9 cellular contexts compared by ENCODE assay signal in the genomic region with DNA sequence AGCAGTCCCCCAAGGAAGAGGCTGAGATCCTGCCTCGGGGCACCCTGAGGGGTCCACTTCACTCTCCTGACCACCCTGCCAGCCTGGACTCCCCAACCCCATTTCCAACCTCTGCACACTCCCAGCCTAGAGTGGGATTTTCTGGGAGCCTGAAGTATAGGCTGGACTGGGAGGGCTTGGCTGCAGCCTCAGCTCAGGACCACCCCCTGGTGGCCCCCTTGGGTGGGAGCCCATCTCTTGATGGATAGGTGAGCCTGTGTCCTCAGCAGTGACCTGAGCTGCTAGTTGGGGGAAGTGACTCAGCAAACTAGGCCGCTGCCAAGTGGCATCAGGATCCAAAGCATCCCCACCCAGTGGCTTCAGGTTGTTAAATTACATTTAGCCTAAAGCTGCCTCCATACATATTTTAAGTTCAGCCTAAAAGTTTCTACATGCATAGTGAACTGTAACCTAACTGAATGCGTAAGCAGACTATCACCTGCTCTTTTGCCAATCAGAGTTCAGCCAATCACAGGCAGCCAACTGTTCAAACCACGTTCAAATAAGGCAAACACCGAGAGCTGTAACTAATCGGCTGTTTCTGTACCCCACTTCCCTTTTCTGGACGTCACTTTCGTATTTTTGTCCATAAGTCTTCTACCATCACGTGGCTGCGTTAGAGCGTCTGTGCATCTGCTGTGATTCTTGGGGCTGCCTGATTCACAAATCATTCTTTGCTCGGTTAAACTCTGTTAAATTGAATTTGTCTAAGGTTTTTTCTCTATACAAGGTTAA.
A peak's percentile ranks its signal among the peaks of the same experiment; 100 is the strongest.
DNase-seq lines count a peak whose midpoint lies in the region; ATAC-seq and TF ChIP-seq lines count a peak whose summit lies in the region.
"Had no signal": no experiment of that assay in that cellular context is flagged by ENCODE, and none has a peak within 500 bp of the region (broad histone marks: within the 10 kb centered on the region; RNA-seq: fewer than 3 reads in every experiment).

No MANE protein-coding gene starts in this region.

- H3K4me1 ChIP-seq in colonic mucosa (no peaks in the 10 kb centered on the region), upper lobe of right lung (no peaks in the 10 kb centered on the region)

- H3K4me3 ChIP-seq in foreskin fibroblast (ENCODE audit: low read depth in 1 of 2, low read length in 2 of 2) (no peak overlapping the region), colonic mucosa (no peak overlapping the region), upper lobe of right lung (no peak overlapping the region)

- H3K27ac ChIP-seq in colonic mucosa, result no peak overlapping the region
- H3K27ac ChIP-seq in upper lobe of right lung, result no peak overlapping the region
- H3K27ac ChIP-seq: HL-60 had no signal

- ATAC-seq in GM19043 (IDR thresholded peaks at IDR 0.05; ENCODE audit: low read depth, unreplicated experiment) (peak; percentile 31), HG02870 (IDR thresholded peaks at IDR 0.05; ENCODE audit: unreplicated experiment) (no peak), upper lobe of right lung (no peak)

- H3K36me3 ChIP-seq in colonic mucosa (no peaks in the 10 kb centered on the region), upper lobe of right lung (no peaks in the 10 kb centered on the region)

- H3K9me3 ChIP-seq in colonic mucosa, result no peaks in the 10 kb centered on the region
- no peaks in the 10 kb centered on the region for H3K9me3 ChIP-seq in upper lobe of right lung

- no peaks in the 10 kb centered on the region for H3K27me3 ChIP-seq in colonic mucosa
- no peaks in the 10 kb centered on the region for H3K27me3 ChIP-seq in upper lobe of right lung

- intact Hi-C loops in colonic mucosa (cut with DNase I) (no loop called here), upper lobe of right lung (cut with DNase I) (no loop called here)

- DNase-seq in 8988T (peak; percentile 39), NOMO-1 treated with DMSO at 0.1 percent for 48 hours (lab: John Stamatoyannopoulos, UW; ENCODE audit: unreplicated experiment) (peak; percentile 73), foreskin fibroblast (no peak), colonic mucosa (no peak), upper lobe of right lung (no peak), DMS79 (lab: John Stamatoyannopoulos, UW) (no peak)

- no peak overlapping the region for H3K9ac ChIP-seq in colonic mucosa (ENCODE audit: low read depth in 2 of 2, low read length in 2 of 2)

- TF ChIP-seq CTCF in foreskin fibroblast (IDR thresholded peaks at IDR 0.05; ENCODE audit: low read depth, low read length) (peak; percentile 38), colonic mucosa (IDR thresholded peaks at IDR 0.05) (no peak), upper lobe of right lung (IDR thresholded peaks at IDR 0.05) (no peak)

Comparison
In these comparisons a context has a peak if more than half of its experiments do, and no peak if none do; other contexts are left out.
1. DNase-seq: peak in 8988T (single experiment) and NOMO-1 treated with DMSO at 0.1 percent for 48 hours (single experiment); none in foreskin fibroblast (0 of 2), colonic mucosa (single experiment), upper lobe of right lung (single experiment) and DMS79 (single experiment).